Comparison of ENCODE assay signal across 8 cellular contexts in the genomic region with DNA sequence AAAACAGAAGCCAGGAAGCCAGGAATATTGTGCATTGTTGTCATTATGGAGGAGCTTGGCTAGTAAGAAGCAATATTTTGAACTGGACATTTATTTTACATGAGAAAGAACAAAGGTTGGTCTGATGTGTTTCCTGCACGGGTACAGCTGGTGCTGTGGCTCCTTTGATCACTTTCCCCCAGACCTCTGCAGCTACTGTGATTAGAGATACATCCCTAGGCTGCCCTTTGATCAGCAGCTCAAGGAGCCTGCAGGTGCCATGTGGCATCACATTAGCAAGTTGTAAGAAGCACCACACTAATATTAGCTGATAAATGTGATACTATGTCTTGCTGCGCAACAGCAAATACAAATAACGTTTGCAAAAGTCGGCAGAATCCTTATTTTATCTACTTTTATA. TPM values are rescaled to one million over a fixed set of nuclear protein-coding genes. Genes with fewer than 3 reads are reported as not detected.
DNase-seq lines count a peak whose midpoint lies in the region; ATAC-seq and TF ChIP-seq lines count a peak whose summit lies in the region.

No MANE protein-coding gene starts in this region.

- H3K27me3 Mint-ChIP-seq in Calu3 (ENCODE audit: unreplicated experiment), result no peaks in the 10 kb centered on the region
- peaks cover 35% of the 10 kb centered on the region for H3K27me3 Mint-ChIP-seq in stimulated activated memory B cell treated with anti-CD40 and anti-IgM and Interleukin-4, amounts not matched to agents 10 μg/mL and 1 μg/mL and 100 μg/mL, for 72 hours
- peaks cover 20 to 23% of the 10 kb centered on the region in 2 donors for H3K27me3 Mint-ChIP-seq in natural killer cell treated with Interleukin-12 subunit alpha and Interleukin-12 subunit beta and Interleukin-15 and Interleukin-18, amount 100 ng/mL, for 72 hours

- H3K4me1 ChIP-seq in rectal smooth muscle tissue (ENCODE audit: control insufficient read depth, insufficient read depth, low read length) (peaks cover 8% of the 10 kb centered on the region), upper lobe of left lung (peaks cover 0 to 20% (median 14%) of the 10 kb centered on the region in 4 donors)

- no peak for ATAC-seq in stimulated activated memory B cell treated with anti-CD40 and anti-IgM and Interleukin-4, amounts not matched to agents 10 μg/mL and 1 μg/mL and 100 μg/mL, for 72 hours
- ATAC-seq in upper lobe of left lung (ENCODE audit: low FRiP score in 2 of 2), result no peak
- ATAC-seq in natural killer cell treated with Interleukin-12 subunit alpha and Interleukin-12 subunit beta and Interleukin-15 and Interleukin-18, amount 100 ng/mL, for 72 hours, result no peak

- no peaks in the 10 kb centered on the region for H3K9me3 ChIP-seq in upper lobe of left lung

- H3K9me3 Mint-ChIP-seq in Calu3 (ENCODE audit: low read depth, unreplicated experiment), result no peaks in the 10 kb centered on the region
- H3K9me3 Mint-ChIP-seq in stimulated activated memory B cell treated with anti-CD40 and anti-IgM and Interleukin-4, amounts not matched to agents 10 μg/mL and 1 μg/mL and 100 μg/mL, for 72 hours, result peaks cover 4% of the 10 kb centered on the region
- H3K9me3 Mint-ChIP-seq in natural killer cell treated with Interleukin-12 subunit alpha and Interleukin-12 subunit beta and Interleukin-15 and Interleukin-18, amount 100 ng/mL, for 72 hours, result peaks cover 3% of the 10 kb centered on the region

- TF ChIP-seq EP300 in upper lobe of left lung (IDR thresholded peaks at IDR 0.05), result no peak

- TF ChIP-seq CTCF in Calu3 (IDR thresholded peaks at IDR 0.05; ENCODE audit: unreplicated experiment) (no peak), VCaP (conservative IDR thresholded peaks at IDR 0.05) (no peak), foreskin fibroblast (IDR thresholded peaks at IDR 0.05; ENCODE audit: low read depth, low read length) (no peak), upper lobe of left lung (IDR thresholded peaks at IDR 0.05) (no peak)

- peaks cover 32% of the 10 kb centered on the region for H3K4me1 Mint-ChIP-seq in Calu3 (ENCODE audit: low read depth, unreplicated experiment)
- H3K4me1 Mint-ChIP-seq in stimulated activated memory B cell treated with anti-CD40 and anti-IgM and Interleukin-4, amounts not matched to agents 10 μg/mL and 1 μg/mL and 100 μg/mL, for 72 hours, result no peaks in the 10 kb centered on the region
- H3K4me1 Mint-ChIP-seq in natural killer cell treated with Interleukin-12 subunit alpha and Interleukin-12 subunit beta and Interleukin-15 and Interleukin-18, amount 100 ng/mL, for 72 hours (ENCODE audit: low read depth in 2 of 2), result peaks cover 0 to 7% of the 10 kb centered on the region in 2 donors

- H3K36me3 ChIP-seq in rectal smooth muscle tissue (ENCODE audit: control insufficient read depth, insufficient read depth, low read length) (no peaks in the 10 kb centered on the region), upper lobe of left lung (no peaks in the 10 kb centered on the region)

- WGBS in upper lobe of left lung, 2 donors, result 53 to 57% methylated on average over 4 of the region's 4 CpGs

- H3K4me3 ChIP-seq in foreskin fibroblast (ENCODE audit: low read depth in 1 of 2, low read length in 2 of 2) (peak overlapping the region; percentile 93 to 97), rectal smooth muscle tissue (ENCODE audit: low read length) (peak overlapping the region; percentile 44), upper lobe of left lung (peak overlapping the region in 2 of 4 donors; percentile 70 to 76)

- no peak overlapping the region for H3K9ac ChIP-seq in rectal smooth muscle tissue (ENCODE audit: low read length)

- H3K27ac ChIP-seq in VCaP (peak overlapping the region; percentile 18; the same call in 1 of the 2 replicates), rectal smooth muscle tissue (ENCODE audit: low read depth, low read length) (no peak overlapping the region), upper lobe of left lung (no peak overlapping the region)

- no peak for TF ChIP-seq POLR2A in upper lobe of left lung (IDR thresholded peaks at IDR 0.05)

- BruUV-seq in Calu3 (replicated peaks; lab: Mats Ljungman, UMichigan), result TSS peak; percentile 83

- DNase-seq in Calu3 (no peak), foreskin fibroblast (peak in 1 of 2 donors; percentile 26), upper lobe of left lung (no peak), GM03348 (ENCODE audit: low spot score) (no peak)
- DNase-seq in natural killer cell treated with Interleukin-12 subunit alpha and Interleukin-12 subunit beta and Interleukin-15 and Interleukin-18, amount 100 ng/mL, for 72 hours (ENCODE audit: low spot score), result no peak

- peak overlapping the region; percentile 78 for H3K27ac Mint-ChIP-seq in Calu3 (ENCODE audit: unreplicated experiment)
- no peak overlapping the region for H3K27ac Mint-ChIP-seq in stimulated activated memory B cell treated with anti-CD40 and anti-IgM and Interleukin-4, amounts not matched to agents 10 μg/mL and 1 μg/mL and 100 μg/mL, for 72 hours
- H3K27ac Mint-ChIP-seq in natural killer cell treated with Interleukin-12 subunit alpha and Interleukin-12 subunit beta and Interleukin-15 and Interleukin-18, amount 100 ng/mL, for 72 hours, result no peak overlapping the region

- CTCF ChIA-PET in Calu3 (lab: Charles Lee), result interaction anchor here (1.4 to 2.3 kb wide), 5 partner anchors 22 to 494 kb away, joined by 3 to 11 read pairs (median 5); no protein-coding TSS in a partner anchor

- no peaks in the 10 kb centered on the region for H3K27me3 ChIP-seq in rectal smooth muscle tissue (ENCODE audit: control insufficient read depth, insufficient read depth, low read length)
- no peaks in the 10 kb centered on the region for H3K27me3 ChIP-seq in upper lobe of left lung

- peaks cover 48% of the 10 kb centered on the region for H3K36me3 Mint-ChIP-seq in Calu3 (ENCODE audit: insufficient read depth, unreplicated experiment)
- H3K36me3 Mint-ChIP-seq in stimulated activated memory B cell treated with anti-CD40 and anti-IgM and Interleukin-4, amounts not matched to agents 10 μg/mL and 1 μg/mL and 100 μg/mL, for 72 hours, result no peaks in the 10 kb centered on the region
- H3K36me3 Mint-ChIP-seq in natural killer cell treated with Interleukin-12 subunit alpha and Interleukin-12 subunit beta and Interleukin-15 and Interleukin-18, amount 100 ng/mL, for 72 hours, result peaks cover 6% of the 10 kb centered on the region

- intact Hi-C loops in Calu3 (cut with micrococcal nuclease; ENCODE audit: unreplicated experiment), result loop anchor here (2.0 to 5.0 kb wide), 5 partner anchors 26 to 387 kb away; no protein-coding TSS in a partner anchor

- peak overlapping the region; percentile 84 for H3K4me3 Mint-ChIP-seq in Calu3 (ENCODE audit: low read depth, unreplicated experiment)
- no peak overlapping the region for H3K4me3 Mint-ChIP-seq in stimulated activated memory B cell treated with anti-CD40 and anti-IgM and Interleukin-4, amounts not matched to agents 10 μg/mL and 1 μg/mL and 100 μg/mL, for 72 hours
- no peak overlapping the region for H3K4me3 Mint-ChIP-seq in natural killer cell treated with Interleukin-12 subunit alpha and Interleukin-12 subunit beta and Interleukin-15 and Interleukin-18, amount 100 ng/mL, for 72 hours

RNA-seq across cellular contexts. Expression of gene PDGFC, which starts 2.5 kb away (rescaled TPM):
- total RNA-seq in Calu3 (2022) (52.1 and 64.5 TPM in 2 replicates), upper lobe of left lung (10 to 100 TPM; 14.4 to 39.9 (median 28.5) TPM)
- total RNA-seq in natural killer cell treated with Interleukin-12 subunit alpha and Interleukin-12 subunit beta and Interleukin-15 and Interleukin-18, amount 100 ng/mL, for 72 hours, result not detected

Comparison
In these comparisons a context has a peak if more than half of its experiments do, and no peak if none do; other contexts are left out.
1. RNA of gene PDGFC, which starts 2.5 kb away (total RNA-seq): 52.1 to 64.5 TPM in Calu3 and 14.4 to 39.9 TPM in upper lobe of left lung; not detected in natural killer cell treated with Interleukin-12 subunit alpha and Interleukin-12 subunit beta and Interleukin-15 and Interleukin-18, amount 100 ng/mL, for 72 hours; every median in the first group is over 10 times any median in the second.